1 cellular context compared by ENCODE assay signal in genomic region chr1:214316597-214316996, GRCh38.
TF ChIP-seq lines count a peak whose summit lies in the region.

No MANE protein-coding gene starts in this region.

TF ChIP-seq in H1, 55 proteins besides CTCF, POLR2A, EP300 and RAD21 (continued from another document):
- TF ChIP-seq ATF2 (IDR thresholded peaks at IDR 0.05; ENCODE audit: low read length) (peak; percentile 96), POLR2AphosphoS5 (IDR thresholded peaks at IDR 0.05; ENCODE audit: low read depth, low read length) (0 out of 2 replicates have a peak, but pooled peaks have one; percentile 34), CBX5 (IDR thresholded peaks at IDR 0.05; ENCODE audit: low read depth, low read length) (no peak), E2F6 (IDR thresholded peaks at IDR 0.05) (no peak), ZNF274 (IDR thresholded peaks at IDR 0.05; ENCODE audit: borderline replicate concordance, extremely low read depth, low read length) (no peak), SRF (IDR thresholded peaks at IDR 0.05; ENCODE audit: low read depth, low read length) (no peak), TAF7 (optimal IDR thresholded peaks at IDR 0.05; ENCODE audit: borderline replicate concordance, low read depth, low read length) (no peak), RBBP5 (IDR thresholded peaks at IDR 0.05; ENCODE audit: borderline replicate concordance, low read depth, low read length) (no peak), CEBPB (IDR thresholded peaks at IDR 0.05; ENCODE audit: low read depth, low read length) (no peak; the same call in 1 of the 2 replicates), TEAD4 (IDR thresholded peaks at IDR 0.05; ENCODE audit: low read depth, low read length) (peak; percentile 95), TCF12 (IDR thresholded peaks at IDR 0.05; ENCODE audit: low read depth, low read length) (peak; percentile 91), EZH2 (IDR thresholded peaks at IDR 0.05; ENCODE audit: low read depth, low read length, severe bottlenecking) (no peak), GABPA (IDR thresholded peaks at IDR 0.05; ENCODE audit: borderline replicate concordance, insufficient read depth, low read length) (no peak), CBX8 (IDR thresholded peaks at IDR 0.05; ENCODE audit: borderline replicate concordance, low read depth, low read length) (no peak), SIN3A (conservative IDR thresholded peaks at IDR 0.05 in 1 of 2, IDR thresholded peaks at IDR 0.05 in 1 of 2; ENCODE audit: low read depth in 1 of 2, low read length in 2 of 2) (no peak), BCL11A (IDR thresholded peaks at IDR 0.05; ENCODE audit: low read depth in 2 of 2, low read length in 2 of 2) (peak in 1 of 2 experiments; percentile 63), SIRT6 (IDR thresholded peaks at IDR 0.05; ENCODE audit: low read length) (no peak)
